1 cellular context compared by ENCODE assay signal in genomic region chr21:15365751-15366392, GRCh38.
TF ChIP-seq lines count a peak whose summit lies in the region.

No MANE protein-coding gene starts in this region.

TF ChIP-seq in GM23338, 12 proteins besides CTCF, POLR2A, EP300 and RAD21 (continued from another document):
- TF ChIP-seq ZNF462 (CRISPR knock-in tag; IDR thresholded peaks at IDR 0.05) (no peak), NANOG (IDR thresholded peaks at IDR 0.05; ENCODE audit: borderline replicate concordance) (no peak), EZH2 (IDR thresholded peaks at IDR 0.05; ENCODE audit: low read depth, unreplicated experiment) (no peak), ETS1 (IDR thresholded peaks at IDR 0.05) (no peak), STAT1 (IDR thresholded peaks at IDR 0.05; ENCODE audit: unreplicated experiment) (no peak)
TF ChIP-seq in GM23338: peak in this region for 0.
